In genomic region chr2:187435756-187436155, GRCh38 we compare ENCODE assay signal across 20 cellular contexts.
"Had no signal": no experiment of that assay in that cellular context is flagged by ENCODE, and none has a peak within 500 bp of the region (broad histone marks: within the 10 kb centered on the region; RNA-seq: fewer than 3 reads in every experiment).

No MANE protein-coding gene starts in this region.

- H3K9me3 ChIP-seq: colonic mucosa, left lung, sigmoid colon, upper lobe of left lung had no signal

- H3K4me3 Mint-ChIP-seq: activated CD4-positive, alpha-beta memory T cell treated with anti-CD3 and anti-CD28 coated beads, Interleukin-2, amount 10 ng/mL, durations not matched to agents 7 days and 5 days; activated CD4-positive, alpha-beta T cell treated with anti-CD3 and anti-CD28 coated beads, Interleukin-2, amount 10 ng/mL, durations not matched to agents 24 days and 14 days; activated naive CD8-positive, alpha-beta T cell treated with anti-CD3 and anti-CD28 coated beads, Interleukin-2, amount 50 U/mL, for 24 hours; activated T-cell treated with anti-CD3 and anti-CD28 coated beads, Interleukin-2, amount 50 U/mL, for 72 hours; naive B cell; T-helper 1 cell treated with Interleukin-12 subunit alpha and Interleukin-12 subunit beta and Interleukin-4 antibody, amounts not matched to agents 30 μg/mL and 1 μg/mL, for 36 hours had no signal

- H3K4me3 ChIP-seq: colonic mucosa, left lung, lung, sigmoid colon had no signal

- H3K27me3 Mint-ChIP-seq: activated CD4-positive, alpha-beta memory T cell treated with anti-CD3 and anti-CD28 coated beads, Interleukin-2, amount 10 ng/mL, durations not matched to agents 7 days and 5 days; activated CD4-positive, alpha-beta T cell treated with anti-CD3 and anti-CD28 coated beads, Interleukin-2, amount 10 ng/mL, durations not matched to agents 24 days and 14 days; activated naive CD8-positive, alpha-beta T cell treated with anti-CD3 and anti-CD28 coated beads, Interleukin-2, amount 50 U/mL, for 24 hours; naive B cell had no signal

- ATAC-seq: activated naive CD8-positive, alpha-beta T cell treated with anti-CD3 and anti-CD28 coated beads, Interleukin-2, amount 50 U/mL, for 24 hours; activated T-cell treated with anti-CD3 and anti-CD28 coated beads, Interleukin-2, amount 50 U/mL, for 72 hours; left lung; stimulated activated naive CD8-positive, alpha-beta T cell treated with anti-CD3 and anti-CD28 coated beads, Interleukin-15, Interleukin-2, amounts not matched to agents 100 U/mL and 50 U/mL, for 24 hours had no signal

- H3K4me1 ChIP-seq: colonic mucosa, sigmoid colon had no signal

- H3K27ac ChIP-seq: brain microvascular endothelial cell, colonic mucosa, left lung, sigmoid colon had no signal

- H3K27ac Mint-ChIP-seq: activated CD4-positive, alpha-beta memory T cell treated with anti-CD3 and anti-CD28 coated beads, Interleukin-2, amount 10 ng/mL, durations not matched to agents 7 days and 5 days; activated CD4-positive, alpha-beta T cell treated with anti-CD3 and anti-CD28 coated beads, Interleukin-2, amount 10 ng/mL, durations not matched to agents 24 days and 14 days; activated naive CD8-positive, alpha-beta T cell treated with anti-CD3 and anti-CD28 coated beads, Interleukin-2, amount 50 U/mL, for 24 hours; activated T-cell treated with anti-CD3 and anti-CD28 coated beads, Interleukin-2, amount 50 U/mL, for 72 hours; T-helper 1 cell treated with Interleukin-12 subunit alpha and Interleukin-12 subunit beta and Interleukin-4 antibody, amounts not matched to agents 30 μg/mL and 1 μg/mL, for 36 hours had no signal

- H3K9me3 Mint-ChIP-seq: activated CD4-positive, alpha-beta memory T cell treated with anti-CD3 and anti-CD28 coated beads, Interleukin-2, amount 10 ng/mL, durations not matched to agents 7 days and 5 days; activated CD4-positive, alpha-beta T cell treated with anti-CD3 and anti-CD28 coated beads, Interleukin-2, amount 10 ng/mL, durations not matched to agents 24 days and 14 days; activated naive CD8-positive, alpha-beta T cell treated with anti-CD3 and anti-CD28 coated beads, Interleukin-2, amount 50 U/mL, for 24 hours; activated T-cell treated with anti-CD3 and anti-CD28 coated beads, Interleukin-2, amount 50 U/mL, for 72 hours; naive B cell; T-helper 1 cell treated with Interleukin-12 subunit alpha and Interleukin-12 subunit beta and Interleukin-4 antibody, amounts not matched to agents 30 μg/mL and 1 μg/mL, for 36 hours had no signal

- H3K36me3 ChIP-seq: brain microvascular endothelial cell, colonic mucosa, left lung, sigmoid colon, upper lobe of left lung had no signal

- H3K4me1 Mint-ChIP-seq: activated CD4-positive, alpha-beta memory T cell treated with anti-CD3 and anti-CD28 coated beads, Interleukin-2, amount 10 ng/mL, durations not matched to agents 7 days and 5 days; activated CD4-positive, alpha-beta T cell treated with anti-CD3 and anti-CD28 coated beads, Interleukin-2, amount 10 ng/mL, durations not matched to agents 24 days and 14 days; activated naive CD8-positive, alpha-beta T cell treated with anti-CD3 and anti-CD28 coated beads, Interleukin-2, amount 50 U/mL, for 24 hours; naive B cell had no signal

- DNase-seq: activated CD4-positive, alpha-beta memory T cell treated with anti-CD3 and anti-CD28 coated beads, Interleukin-2, amount 10 ng/mL, durations not matched to agents 7 days and 5 days; activated CD4-positive, alpha-beta T cell treated with anti-CD3 and anti-CD28 coated beads, Interleukin-2, amount 10 ng/mL, durations not matched to agents 24 days and 14 days; activated gamma-delta T cell; activated naive CD4-positive, alpha-beta T cell treated with anti-CD3 and anti-CD28 coated beads, Interleukin-2, amount 50 U/mL, for 16 hours; activated naive CD8-positive, alpha-beta T cell treated with anti-CD3 and anti-CD28 coated beads, Interleukin-2, amount 50 U/mL, for 24 hours; activated T-cell treated with anti-CD3 and anti-CD28 coated beads, Interleukin-2, amount 50 U/mL, for 72 hours; brain microvascular endothelial cell; central memory CD4-positive, alpha-beta T cell; colonic mucosa; foreskin melanocyte; left lung; naive B cell; nucleus accumbens; sigmoid colon; stimulated activated CD4-positive, alpha-beta T cell treated with anti-CD3 and anti-CD28 coated beads, Interleukin-4, amount 100 ng/mL, for 1 hour; stimulated activated naive CD8-positive, alpha-beta T cell treated with anti-CD3 and anti-CD28 coated beads, Interleukin-15, Interleukin-2, amounts not matched to agents 100 U/mL and 50 U/mL, for 24 hours; T1000; upper lobe of left lung had no signal

- H3K27me3 ChIP-seq: brain microvascular endothelial cell, colonic mucosa, left lung, sigmoid colon, upper lobe of left lung had no signal

- H3K36me3 Mint-ChIP-seq: naive B cell had no signal
